In genomic region chr15:99427210-99427609, GRCh38 we compare ENCODE assay signal across 21 cellular contexts.
A peak's percentile ranks its signal among the peaks of the same experiment; 100 is the strongest.
DNase-seq lines count a peak whose midpoint lies in the region; ATAC-seq and TF ChIP-seq lines count a peak whose summit lies in the region.
"Had no signal": no experiment of that assay in that cellular context is flagged by ENCODE, and none has a peak within 500 bp of the region (broad histone marks: within the 10 kb centered on the region; RNA-seq: fewer than 3 reads in every experiment).

No MANE protein-coding gene starts in this region.

- peaks cover 4% of the 10 kb centered on the region for H3K36me3 Mint-ChIP-seq in activated CD4-positive, alpha-beta T cell treated with anti-CD3 and anti-CD28 coated beads, Interleukin-2, amount 10 ng/mL, durations not matched to agents 7 days and 5 days (ENCODE audit: low read depth)
- H3K36me3 Mint-ChIP-seq: CD4-positive, CD25-positive, alpha-beta regulatory T cell had no signal

- no peak overlapping the region for H2AK5ac ChIP-seq in mesenchymal stem cell (ENCODE audit: low read length, severe bottlenecking)

- H3K9me3 ChIP-seq in mesenchymal stem cell (ENCODE audit: control insufficient read depth, low read length): no peaks in the 10 kb centered on the region
- no peaks in the 10 kb centered on the region for H3K9me3 ChIP-seq in suprapubic skin
- H3K9me3 ChIP-seq: left ventricle myocardium inferior, SJSA1 had no signal

- H3K27ac Mint-ChIP-seq in activated CD4-positive, alpha-beta T cell treated with anti-CD3 and anti-CD28 coated beads, Interleukin-2, amount 10 ng/mL, durations not matched to agents 7 days and 5 days: peak overlapping the region; percentile 97
- H3K27ac Mint-ChIP-seq: activated CD8-positive, alpha-beta T cell treated with anti-CD3 and anti-CD28 coated beads for 36 hours; activated T-cell treated with anti-CD3 and anti-CD28 coated beads, Interleukin-2, amount 50 U/mL, for 24 hours had no signal

- no peak overlapping the region for H2BK120ac ChIP-seq in mesenchymal stem cell (ENCODE audit: low read depth, low read length)

- CTCF ChIA-PET in activated CD4-positive, alpha-beta T cell treated with anti-CD3 and anti-CD28 coated beads, Interleukin-2, amount 10 ng/mL, durations not matched to agents 7 days and 5 days (lab: Charles Lee): interaction anchor here (1.5 kb wide), 2 partner anchors 12 kb away, joined by 3 to 5 read pairs; no protein-coding TSS in a partner anchor

- H3K27me3 ChIP-seq in mesenchymal stem cell (ENCODE audit: control insufficient read depth in 1 of 2, insufficient read depth in 1 of 2, low read length in 2 of 2) (no peaks in the 10 kb centered on the region), suprapubic skin (no peaks in the 10 kb centered on the region)
- H3K27me3 ChIP-seq: dorsolateral prefrontal cortex, SJSA1 had no signal

- intact Hi-C loops in cardiac septum (cut with DNase I) (no loop called here), left ventricle myocardium superior (cut with micrococcal nuclease) (no loop called here)

- H3K4me3 ChIP-seq in mesenchymal stem cell (ENCODE audit: insufficient read depth in 1 of 2, low read depth in 1 of 2, low read length in 2 of 2) (no peak overlapping the region), suprapubic skin (no peak overlapping the region)
- H3K4me3 ChIP-seq: dorsolateral prefrontal cortex, left ventricle myocardium inferior, SJSA1 had no signal

- H3K9ac ChIP-seq in mesenchymal stem cell (ENCODE audit: low read length): no peak overlapping the region

- TF ChIP-seq EP300 in suprapubic skin (IDR thresholded peaks at IDR 0.05): no peak

- H3K4me3 Mint-ChIP-seq in activated CD4-positive, alpha-beta T cell treated with anti-CD3 and anti-CD28 coated beads, Interleukin-2, amount 10 ng/mL, durations not matched to agents 7 days and 5 days: no peak overlapping the region
- H3K4me3 Mint-ChIP-seq: activated CD8-positive, alpha-beta T cell treated with anti-CD3 and anti-CD28 coated beads for 36 hours; activated T-cell treated with anti-CD3 and anti-CD28 coated beads, Interleukin-2, amount 50 U/mL, for 24 hours had no signal

- ATAC-seq in left ventricle myocardium superior: no peak
- ATAC-seq: activated CD8-positive, alpha-beta T cell treated with anti-CD3 and anti-CD28 coated beads for 36 hours had no signal

- peaks cover 45% of the 10 kb centered on the region for H3K4me1 Mint-ChIP-seq in activated CD4-positive, alpha-beta T cell treated with anti-CD3 and anti-CD28 coated beads, Interleukin-2, amount 10 ng/mL, durations not matched to agents 7 days and 5 days

- H4K91ac ChIP-seq in mesenchymal stem cell (ENCODE audit: low read length): peak overlapping the region; percentile 76

- in situ Hi-C loops in G401 (cut with HindIII; ENCODE audit: low sequenced_read_pairs): no loop called here

- no peak overlapping the region for H3K4me2 ChIP-seq in mesenchymal stem cell (ENCODE audit: low read length, poor library complexity, severe bottlenecking)

- no peak overlapping the region for H2AFZ ChIP-seq in mesenchymal stem cell (ENCODE audit: low read depth, low read length)

- H2BK5ac ChIP-seq in mesenchymal stem cell (ENCODE audit: low read depth, low read length, poor library complexity, severe bottlenecking): no peak overlapping the region

- POLR2A ChIA-PET in activated CD4-positive, alpha-beta T cell treated with anti-CD3 and anti-CD28 coated beads, Interleukin-2, amount 10 ng/mL, durations not matched to agents 7 days and 5 days (lab: Charles Lee): no interaction called here

- TF ChIP-seq POLR2A in suprapubic skin (IDR thresholded peaks at IDR 0.05): no peak

- peaks cover 3% of the 10 kb centered on the region for H3K9me3 Mint-ChIP-seq in activated CD4-positive, alpha-beta T cell treated with anti-CD3 and anti-CD28 coated beads, Interleukin-2, amount 10 ng/mL, durations not matched to agents 7 days and 5 days
- H3K9me3 Mint-ChIP-seq: activated T-cell treated with anti-CD3 and anti-CD28 coated beads, Interleukin-2, amount 50 U/mL, for 24 hours had no signal

- no peak for DNase-seq in activated CD4-positive, alpha-beta T cell treated with anti-CD3 and anti-CD28 coated beads, Interleukin-2, amount 10 ng/mL, durations not matched to agents 7 days and 5 days
- no peak for DNase-seq in activated CD4-positive, alpha-beta T cell treated with anti-CD3 and anti-CD28 coated beads, Interleukin-2, amount 50 U/mL, for 48 hours
- peak; percentile 61 for DNase-seq in cardiac septum (ENCODE audit: low spot score)
- no peak for DNase-seq in left ventricle myocardium superior
- no peak for DNase-seq in mesenchymal stem cell
- peak; percentile 49 to 59 for DNase-seq in suprapubic skin (ENCODE audit: low spot score in 2 of 2)
- DNase-seq in G401 (ENCODE audit: low spot score): no peak
- DNase-seq in NCI-H524 treated with DMSO at 0.1 percent for 48 hours (lab: John Stamatoyannopoulos, UW): no peak
- DNase-seq: activated CD8-positive, alpha-beta T cell treated with anti-CD3 and anti-CD28 coated beads for 36 hours; CD4-positive, CD25-positive, alpha-beta regulatory T cell; KBM-7; NCI-H1105; NCI-H2029; NCI-H526; NK-92 treated with Interleukin-12 subunit alpha and Interleukin-12 subunit beta, amount 100 ng/mL, for 24 hours; stimulated activated CD4-positive, alpha-beta T cell treated with anti-CD3 and anti-CD28 coated beads, Interleukin-15, amount 100 ng/mL, for 24 hours; stimulated activated naive CD4-positive, alpha-beta T cell had no signal

- H3K18ac ChIP-seq in mesenchymal stem cell (ENCODE audit: low read depth in 1 of 2, low read length in 2 of 2): no peak overlapping the region

- TF ChIP-seq CTCF in suprapubic skin (IDR thresholded peaks at IDR 0.05): no peak

- H3K23ac ChIP-seq in mesenchymal stem cell (ENCODE audit: low read length in 2 of 2): no peak overlapping the region

- 96% methylated on average over 8 of the region's 8 CpGs for WGBS in mesenchymal stem cell
- WGBS in suprapubic skin: 91% methylated on average over 8 of the region's 8 CpGs

- H3K27me3 Mint-ChIP-seq in activated CD4-positive, alpha-beta T cell treated with anti-CD3 and anti-CD28 coated beads, Interleukin-2, amount 10 ng/mL, durations not matched to agents 7 days and 5 days: no peaks in the 10 kb centered on the region
- H3K27me3 Mint-ChIP-seq: activated CD8-positive, alpha-beta T cell treated with anti-CD3 and anti-CD28 coated beads for 36 hours; activated T-cell treated with anti-CD3 and anti-CD28 coated beads, Interleukin-2, amount 50 U/mL, for 24 hours; CD4-positive, CD25-positive, alpha-beta regulatory T cell had no signal

- H4K8ac ChIP-seq in mesenchymal stem cell (ENCODE audit: low read length): peak overlapping the region; percentile 30

- no peak overlapping the region for H3K27ac ChIP-seq in mesenchymal stem cell (ENCODE audit: low read length, poor library complexity, severe bottlenecking)
- H3K27ac ChIP-seq in suprapubic skin: no peak overlapping the region
- H3K27ac ChIP-seq: dorsolateral prefrontal cortex, SJSA1 had no signal

- peak overlapping the region; percentile 85 for H2BK15ac ChIP-seq in mesenchymal stem cell (ENCODE audit: low read depth, poor library complexity, severe bottlenecking)

- H2BK12ac ChIP-seq in mesenchymal stem cell (ENCODE audit: low read length in 2 of 2): peak overlapping the region; percentile 32 to 57

- no peaks in the 10 kb centered on the region for H3K79me1 ChIP-seq in mesenchymal stem cell (replicated peaks; ENCODE audit: low read length, poor library complexity, severe bottlenecking)

- H3K4ac ChIP-seq in mesenchymal stem cell (ENCODE audit: low read depth in 1 of 2, low read length in 2 of 2): peak overlapping the region in 1 of 2 experiments; percentile 90

- H3K4me1 ChIP-seq in mesenchymal stem cell (ENCODE audit: control insufficient read depth, insufficient read depth, low read depth, low read length): peaks cover 18% of the 10 kb centered on the region
- peaks cover 41% of the 10 kb centered on the region for H3K4me1 ChIP-seq in suprapubic skin

- H3K36me3 ChIP-seq in mesenchymal stem cell (ENCODE audit: control insufficient read depth in 1 of 2, insufficient read depth in 2 of 2, low read depth in 1 of 2, low read length in 2 of 2) (no peaks in the 10 kb centered on the region), suprapubic skin (no peaks in the 10 kb centered on the region)
- H3K36me3 ChIP-seq: left ventricle myocardium inferior, SJSA1 had no signal

- H3K14ac ChIP-seq in mesenchymal stem cell (ENCODE audit: low read length in 2 of 2): no peak overlapping the region

Comparison
In these comparisons a context has a peak if more than half of its experiments do, and no peak if none do; other contexts are left out.
1. DNase-seq: peak in cardiac septum (single experiment) and suprapubic skin (2 of 2); none in activated CD4-positive, alpha-beta T cell treated with anti-CD3 and anti-CD28 coated beads, Interleukin-2, amount 10 ng/mL, durations not matched to agents 7 days and 5 days (single experiment), activated CD4-positive, alpha-beta T cell treated with anti-CD3 and anti-CD28 coated beads, Interleukin-2, amount 50 U/mL, for 48 hours (0 of 2), left ventricle myocardium superior (single experiment), mesenchymal stem cell (single experiment), G401 (single experiment) and NCI-H524 treated with DMSO at 0.1 percent for 48 hours (single experiment).